8 cellular contexts compared by ENCODE assay signal in the genomic region with DNA sequence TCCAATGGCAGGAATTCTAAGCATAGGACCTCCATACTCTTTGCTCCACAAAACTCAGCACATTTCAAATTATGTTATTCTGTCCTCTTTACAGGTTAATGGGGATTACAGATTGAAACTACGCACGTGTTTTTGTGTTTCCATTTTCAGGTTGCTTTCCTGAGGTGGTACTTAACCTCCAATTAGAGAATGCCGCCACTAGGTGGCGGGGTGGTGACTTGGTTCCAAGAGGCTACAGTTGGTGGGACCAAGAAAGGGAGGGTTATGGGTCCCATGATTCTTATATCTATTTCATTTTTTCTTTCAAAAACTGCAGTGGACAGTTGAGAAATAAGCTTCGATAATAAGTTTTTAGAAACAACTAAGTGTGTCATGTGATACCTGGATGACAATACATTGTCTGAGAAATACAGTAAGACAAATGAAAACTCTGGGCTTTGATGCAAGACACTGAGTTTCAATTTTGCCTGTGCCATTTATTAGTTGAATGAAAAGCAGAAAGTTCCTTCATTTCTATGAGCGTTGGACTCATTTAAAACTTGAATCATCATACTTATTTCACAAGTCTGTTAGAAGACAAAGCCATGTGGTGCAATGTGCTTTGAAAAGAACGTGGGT.
DNase-seq lines count a peak whose midpoint lies in the region; ATAC-seq, FAIRE-seq and TF ChIP-seq lines count a peak whose summit lies in the region.

No MANE protein-coding gene starts in this region.

- H3K4me1 Mint-ChIP-seq in astrocyte (ENCODE audit: low read depth, unreplicated experiment), result no peaks in the 10 kb centered on the region

- H2AFZ ChIP-seq in OCI-LY7 (ENCODE audit: low read length), result no peak overlapping the region
- H2AFZ ChIP-seq in astrocyte (ENCODE audit: low read depth, low read length), result no peak overlapping the region

- H3K27me3 Mint-ChIP-seq in astrocyte (ENCODE audit: low read depth, unreplicated experiment), result no peaks in the 10 kb centered on the region

- FAIRE-seq in astrocyte (lab: Jason Lieb, UNC), result no peak

- H4K20me1 ChIP-seq in OCI-LY7 (ENCODE audit: insufficient read depth, low read length), result no peaks in the 10 kb centered on the region
- H4K20me1 ChIP-seq in astrocyte (ENCODE audit: insufficient read depth, low read length), result no peaks in the 10 kb centered on the region

- no peak overlapping the region for H3K27ac Mint-ChIP-seq in astrocyte (ENCODE audit: unreplicated experiment)

- H3K36me3 Mint-ChIP-seq in astrocyte (ENCODE audit: low read depth, unreplicated experiment), result no peaks in the 10 kb centered on the region

- no peak for TF ChIP-seq EP300 in stomach (IDR thresholded peaks at IDR 0.05)

- no peaks in the 10 kb centered on the region for H3K9me2 ChIP-seq in OCI-LY7 (ENCODE audit: insufficient read depth, low read length)

- H3K27ac ChIP-seq in OCI-LY7 (ENCODE audit: low read depth, low read length, poor library complexity, severe bottlenecking), result no peak overlapping the region
- no peak overlapping the region for H3K27ac ChIP-seq in astrocyte (ENCODE audit: low read depth, low read length)
- no peak overlapping the region for H3K27ac ChIP-seq in stomach

- intact Hi-C loops in OCI-LY7 (cut with micrococcal nuclease; ENCODE audit: unreplicated experiment) (loop anchor here (5.0 to 10.0 kb wide), 2 partner anchors 254 to 1084 kb away; no protein-coding TSS in a partner anchor), stomach (cut with DNase I; ENCODE audit: low total_unique reads) (loop anchor here (10.0 kb wide), 1 partner anchor 256 kb away; no protein-coding TSS in a partner anchor)

- POLR2A ChIA-PET in OCI-LY7 (lab: Charles Lee), result no interaction called here

- no peaks in the 10 kb centered on the region for H3K36me3 ChIP-seq in OCI-LY7 (ENCODE audit: insufficient read depth, low read length)
- H3K36me3 ChIP-seq in astrocyte (ENCODE audit: insufficient read depth, low read length), result no peaks in the 10 kb centered on the region
- H3K36me3 ChIP-seq in stomach, result no peaks in the 10 kb centered on the region

- TF ChIP-seq CTCF in GM12864 (IDR thresholded peaks at IDR 0.05; ENCODE audit: low read depth, low read length, missing control alignments), result peak; percentile 82
- TF ChIP-seq CTCF in OCI-LY7 (conservative IDR thresholded peaks at IDR 0.05; ENCODE audit: low read length), result peak; percentile 94
- peak; percentile 58 for TF ChIP-seq CTCF in astrocyte (IDR thresholded peaks at IDR 0.05; ENCODE audit: insufficient read depth, low read depth, low read length)
- TF ChIP-seq CTCF in stomach (IDR thresholded peaks at IDR 0.05), result peak in 4 of 7 experiments; percentile 15 to 65 (median 50)

- CTCF ChIA-PET in OCI-LY7 (lab: Charles Lee; ENCODE audit: unreplicated experiment), result interaction anchor here (0.6 kb wide), 1 partner anchor 16 kb away, joined by 3 read pairs; no protein-coding TSS in a partner anchor

- no TSS peak for BruUV-seq in OCI-LY7 (replicated peaks; lab: Mats Ljungman, UMichigan)

- H3K79me2 ChIP-seq in OCI-LY7 (ENCODE audit: insufficient read depth, low read depth, low read length) (no peaks in the 10 kb centered on the region), astrocyte (ENCODE audit: insufficient read depth, low read length) (no peaks in the 10 kb centered on the region)

- H3K4me3 Mint-ChIP-seq in astrocyte (ENCODE audit: unreplicated experiment), result no peak overlapping the region

- DNase-seq in GM12864 (ENCODE audit: low read depth) (peak; percentile 18), OCI-LY7 (ENCODE audit: low spot score) (peak; percentile 79), astrocyte (ENCODE audit: low read depth) (peak; percentile 13), left kidney (ENCODE audit: low read depth, low spot score) (peak; percentile 65), stomach (peak; percentile 68)
- DNase-seq in effector CD8-positive, alpha-beta T cell (lab: John Stamatoyannopoulos, UW), result no peak

- no peak for TF ChIP-seq POLR2A in stomach (IDR thresholded peaks at IDR 0.05)

- H3K9me3 Mint-ChIP-seq in astrocyte (ENCODE audit: unreplicated experiment), result no peaks in the 10 kb centered on the region

- H3K27me3 ChIP-seq in astrocyte (ENCODE audit: insufficient read depth, low read length) (no peaks in the 10 kb centered on the region), stomach (no peaks in the 10 kb centered on the region)

- H3K9ac ChIP-seq in astrocyte (ENCODE audit: low read length), result no peak overlapping the region

- 27 to 35% (median 32%) methylated on average over 7 of the region's 7 CpGs for WGBS in stomach, 5 donors

- ATAC-seq in GM21515 (IDR thresholded peaks at IDR 0.05; ENCODE audit: unreplicated experiment) (peak; percentile 96), HG03558 (IDR thresholded peaks at IDR 0.05; ENCODE audit: extremely low read depth, unreplicated experiment) (peak; percentile 69)

- H3K9me3 ChIP-seq in OCI-LY7 (ENCODE audit: low read length), result 0 out of 2 replicates have a peak, but pooled peaks cover 5% of the 10 kb centered on the region
- H3K9me3 ChIP-seq in astrocyte (ENCODE audit: insufficient read depth, low read depth, low read length), result no peaks in the 10 kb centered on the region
- no peaks in the 10 kb centered on the region for H3K9me3 ChIP-seq in stomach

- H3K4me3 ChIP-seq in GM12864 (ENCODE audit: low read depth, low read length) (no peak overlapping the region), OCI-LY7 (ENCODE audit: low read depth, low read length, poor library complexity, severe bottlenecking) (no peak overlapping the region), astrocyte (ENCODE audit: insufficient read depth, low read depth, low read length) (no peak overlapping the region), stomach (no peak overlapping the region)

- H3K4me1 ChIP-seq in OCI-LY7 (ENCODE audit: insufficient read depth, low read length, poor library complexity, severe bottlenecking) (peaks cover 45% of the 10 kb centered on the region), astrocyte (ENCODE audit: insufficient read depth, low read length) (no peaks in the 10 kb centered on the region), stomach (no peaks in the 10 kb centered on the region)

- H3K4me2 ChIP-seq in OCI-LY7 (ENCODE audit: low read length), result no peak overlapping the region; the same call in 1 of the 2 replicates
- no peak overlapping the region for H3K4me2 ChIP-seq in astrocyte (ENCODE audit: low read length)
